ENCODE assay signal across 1 cellular context in genomic region chr16:66660422-66661209, GRCh38.
TF ChIP-seq lines count a peak whose summit lies in the region.

No MANE protein-coding gene starts in this region.

TF ChIP-seq in K562, 482 proteins besides CTCF, POLR2A, EP300 and RAD21 (continued from another document and continues in another):
- TF ChIP-seq, protein P1, sequence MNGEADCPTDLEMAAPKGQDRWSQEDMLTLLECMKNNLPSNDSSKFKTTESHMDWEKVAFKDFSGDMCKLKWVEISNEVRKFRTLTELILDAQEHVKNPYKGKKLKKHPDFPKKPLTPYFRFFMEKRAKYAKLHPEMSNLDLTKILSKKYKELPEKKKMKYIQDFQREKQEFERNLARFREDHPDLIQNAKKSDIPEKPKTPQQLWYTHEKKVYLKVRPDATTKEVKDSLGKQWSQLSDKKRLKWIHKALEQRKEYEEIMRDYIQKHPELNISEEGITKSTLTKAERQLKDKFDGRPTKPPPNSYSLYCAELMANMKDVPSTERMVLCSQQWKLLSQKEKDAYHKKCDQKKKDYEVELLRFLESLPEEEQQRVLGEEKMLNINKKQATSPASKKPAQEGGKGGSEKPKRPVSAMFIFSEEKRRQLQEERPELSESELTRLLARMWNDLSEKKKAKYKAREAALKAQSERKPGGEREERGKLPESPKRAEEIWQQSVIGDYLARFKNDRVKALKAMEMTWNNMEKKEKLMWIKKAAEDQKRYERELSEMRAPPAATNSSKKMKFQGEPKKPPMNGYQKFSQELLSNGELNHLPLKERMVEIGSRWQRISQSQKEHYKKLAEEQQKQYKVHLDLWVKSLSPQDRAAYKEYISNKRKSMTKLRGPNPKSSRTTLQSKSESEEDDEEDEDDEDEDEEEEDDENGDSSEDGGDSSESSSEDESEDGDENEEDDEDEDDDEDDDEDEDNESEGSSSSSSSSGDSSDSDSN (IDR thresholded peaks at IDR 0.05; ENCODE audit: borderline replicate concordance in 1 of 2, low read depth in 2 of 2, low read length in 2 of 2): peak in 1 of 2 experiments; percentile 97; a peak in 2 of 4 replicates
- TF ChIP-seq RBM39 (optimal IDR thresholded peaks at IDR 0.05; ENCODE audit: low read depth, low read length) (no peak), ZNF551 (CRISPR knock-in tag; IDR thresholded peaks at IDR 0.05) (no peak), GTF2F1 (IDR thresholded peaks at IDR 0.05; ENCODE audit: low read depth, low read length) (no peak), E4F1 (CRISPR knock-in tag; IDR thresholded peaks at IDR 0.05; ENCODE audit: borderline replicate concordance) (no peak), AFF4 (CRISPR knock-in tag; IDR thresholded peaks at IDR 0.05) (no peak), SLC30A9 (CRISPR knock-in tag; IDR thresholded peaks at IDR 0.05) (no peak), ZNF140 (CRISPR knock-in tag; IDR thresholded peaks at IDR 0.05) (no peak), FOXK2 (conservative IDR thresholded peaks at IDR 0.05 in 1 of 2, IDR thresholded peaks at IDR 0.05 in 1 of 2; ENCODE audit: low read depth in 2 of 2) (peak; percentile 67 to 72), NFYB (IDR thresholded peaks at IDR 0.05; ENCODE audit: extremely low read depth, insufficient read length) (no peak), SMARCA4 (IDR thresholded peaks at IDR 0.05) (peak; percentile 92), RNF2 (IDR thresholded peaks at IDR 0.05) (peak; percentile 80; the same call in 1 of the 2 replicates), ZNF174 (CRISPR knock-in tag; IDR thresholded peaks at IDR 0.05) (no peak), RBM17 (IDR thresholded peaks at IDR 0.05; ENCODE audit: borderline replicate concordance, low read depth, low read length) (no peak), PPARD (CRISPR knock-in tag; IDR thresholded peaks at IDR 0.05) (no peak), ZNF133 (CRISPR knock-in tag; IDR thresholded peaks at IDR 0.05) (no peak), ZC3H4 (CRISPR knock-in tag; IDR thresholded peaks at IDR 0.05; ENCODE audit: borderline replicate concordance) (no peak), RFX1 (IDR thresholded peaks at IDR 0.05) (no peak), E2F4 (CRISPR knock-in tag; IDR thresholded peaks at IDR 0.05; ENCODE audit: low read depth) (no peak), PHF20 (IDR thresholded peaks at IDR 0.05; ENCODE audit: partially characterized antibody) (no peak), MCM2 (IDR thresholded peaks at IDR 0.05; ENCODE audit: low read depth) (no peak), BHLHE40 (IDR thresholded peaks at IDR 0.05; ENCODE audit: low read length) (no peak), ZSCAN32 (CRISPR knock-in tag; IDR thresholded peaks at IDR 0.05) (no peak), ZNF165 (CRISPR knock-in tag; IDR thresholded peaks at IDR 0.05; ENCODE audit: borderline replicate concordance) (no peak), ATF6 (CRISPR knock-in tag; IDR thresholded peaks at IDR 0.05) (no peak), KAT8 (IDR thresholded peaks at IDR 0.05; ENCODE audit: low read depth) (no peak), CAMTA2 (CRISPR knock-in tag; conservative IDR thresholded peaks at IDR 0.05) (no peak), HOXB6 (CRISPR knock-in tag; IDR thresholded peaks at IDR 0.05; ENCODE audit: borderline replicate concordance) (no peak), CREB1 (IDR thresholded peaks at IDR 0.05) (0 out of 2 replicates have a peak, but pooled peaks have one; percentile 54), CREB1 (CRISPR knock-in tag; IDR thresholded peaks at IDR 0.05) (peak; percentile 33; the same call in 1 of the 2 replicates), DNMT1 (IDR thresholded peaks at IDR 0.05) (no peak), PTBP1 (IDR thresholded peaks at IDR 0.05; ENCODE audit: low read depth, low read length) (no peak), PTTG1 (tag; IDR thresholded peaks at IDR 0.05; ENCODE audit: low read depth) (no peak), GTF2E2 (tag; IDR thresholded peaks at IDR 0.05) (no peak), RBBP5 (IDR thresholded peaks at IDR 0.05; ENCODE audit: borderline replicate concordance, insufficient read depth, low read length, poor library complexity, severe bottlenecking) (peak; percentile 47), JUN (IDR thresholded peaks at IDR 0.05; ENCODE audit: borderline replicate concordance, low read depth, low read length) (no peak), JUN (CRISPR knock-in tag; IDR thresholded peaks at IDR 0.05; ENCODE audit: borderline replicate concordance) (no peak), SMARCE1 (IDR thresholded peaks at IDR 0.05) (peak; percentile 78), EZH2 (IDR thresholded peaks at IDR 0.05; ENCODE audit: borderline replicate concordance, low read depth, low read length) (no peak), BCOR (IDR thresholded peaks at IDR 0.05) (peak; percentile 48; the same call in 1 of the 2 replicates), PATZ1 (CRISPR knock-in tag; IDR thresholded peaks at IDR 0.05; ENCODE audit: borderline replicate concordance) (no peak), MTA3 (IDR thresholded peaks at IDR 0.05; ENCODE audit: borderline replicate concordance) (peak; percentile 85; the same call in 1 of the 2 replicates), HDAC6 (IDR thresholded peaks at IDR 0.05; ENCODE audit: low read depth, low read length) (no peak), TAF9B (IDR thresholded peaks at IDR 0.05; ENCODE audit: partially characterized antibody) (peak; percentile 44)
- TF ChIP-seq, protein P2, sequence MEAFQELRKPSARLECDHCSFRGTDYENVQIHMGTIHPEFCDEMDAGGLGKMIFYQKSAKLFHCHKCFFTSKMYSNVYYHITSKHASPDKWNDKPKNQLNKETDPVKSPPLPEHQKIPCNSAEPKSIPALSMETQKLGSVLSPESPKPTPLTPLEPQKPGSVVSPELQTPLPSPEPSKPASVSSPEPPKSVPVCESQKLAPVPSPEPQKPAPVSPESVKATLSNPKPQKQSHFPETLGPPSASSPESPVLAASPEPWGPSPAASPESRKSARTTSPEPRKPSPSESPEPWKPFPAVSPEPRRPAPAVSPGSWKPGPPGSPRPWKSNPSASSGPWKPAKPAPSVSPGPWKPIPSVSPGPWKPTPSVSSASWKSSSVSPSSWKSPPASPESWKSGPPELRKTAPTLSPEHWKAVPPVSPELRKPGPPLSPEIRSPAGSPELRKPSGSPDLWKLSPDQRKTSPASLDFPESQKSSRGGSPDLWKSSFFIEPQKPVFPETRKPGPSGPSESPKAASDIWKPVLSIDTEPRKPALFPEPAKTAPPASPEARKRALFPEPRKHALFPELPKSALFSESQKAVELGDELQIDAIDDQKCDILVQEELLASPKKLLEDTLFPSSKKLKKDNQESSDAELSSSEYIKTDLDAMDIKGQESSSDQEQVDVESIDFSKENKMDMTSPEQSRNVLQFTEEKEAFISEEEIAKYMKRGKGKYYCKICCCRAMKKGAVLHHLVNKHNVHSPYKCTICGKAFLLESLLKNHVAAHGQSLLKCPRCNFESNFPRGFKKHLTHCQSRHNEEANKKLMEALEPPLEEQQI (IDR thresholded peaks at IDR 0.05): no peak
- TF ChIP-seq, protein P3, sequence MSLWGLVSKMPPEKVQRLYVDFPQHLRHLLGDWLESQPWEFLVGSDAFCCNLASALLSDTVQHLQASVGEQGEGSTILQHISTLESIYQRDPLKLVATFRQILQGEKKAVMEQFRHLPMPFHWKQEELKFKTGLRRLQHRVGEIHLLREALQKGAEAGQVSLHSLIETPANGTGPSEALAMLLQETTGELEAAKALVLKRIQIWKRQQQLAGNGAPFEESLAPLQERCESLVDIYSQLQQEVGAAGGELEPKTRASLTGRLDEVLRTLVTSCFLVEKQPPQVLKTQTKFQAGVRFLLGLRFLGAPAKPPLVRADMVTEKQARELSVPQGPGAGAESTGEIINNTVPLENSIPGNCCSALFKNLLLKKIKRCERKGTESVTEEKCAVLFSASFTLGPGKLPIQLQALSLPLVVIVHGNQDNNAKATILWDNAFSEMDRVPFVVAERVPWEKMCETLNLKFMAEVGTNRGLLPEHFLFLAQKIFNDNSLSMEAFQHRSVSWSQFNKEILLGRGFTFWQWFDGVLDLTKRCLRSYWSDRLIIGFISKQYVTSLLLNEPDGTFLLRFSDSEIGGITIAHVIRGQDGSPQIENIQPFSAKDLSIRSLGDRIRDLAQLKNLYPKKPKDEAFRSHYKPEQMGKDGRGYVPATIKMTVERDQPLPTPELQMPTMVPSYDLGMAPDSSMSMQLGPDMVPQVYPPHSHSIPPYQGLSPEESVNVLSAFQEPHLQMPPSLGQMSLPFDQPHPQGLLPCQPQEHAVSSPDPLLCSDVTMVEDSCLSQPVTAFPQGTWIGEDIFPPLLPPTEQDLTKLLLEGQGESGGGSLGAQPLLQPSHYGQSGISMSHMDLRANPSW (CRISPR knock-in tag; IDR thresholded peaks at IDR 0.05): no peak
